9 cellular contexts compared by ENCODE assay signal in genomic region chr2:224532931-224533330, GRCh38. TPM values are rescaled to one million over a fixed set of nuclear protein-coding genes. Genes with fewer than 3 reads are reported as not detected.
DNase-seq lines count a peak whose midpoint lies in the region; ATAC-seq and TF ChIP-seq lines count a peak whose summit lies in the region.
"Had no signal": no experiment of that assay in that cellular context is flagged by ENCODE, and none has a peak within 500 bp of the region (broad histone marks: within the 10 kb centered on the region; RNA-seq: fewer than 3 reads in every experiment).

No MANE protein-coding gene starts in this region.

- intact Hi-C loops in activated naive CD4-positive, alpha-beta T cell treated with anti-CD3 and anti-CD28 coated beads for 36 hours (cut with micrococcal nuclease): no loop called here
- intact Hi-C loops in PC-9 (cut with micrococcal nuclease; ENCODE audit: unreplicated experiment): no loop called here

- H3K4me1 ChIP-seq in PC-9 (replicated peaks; ENCODE audit: insufficient read depth): no peaks in the 10 kb centered on the region

- H4K20me1 ChIP-seq in PC-9 (ENCODE audit: insufficient read depth): peaks cover 66% of the 10 kb centered on the region

- no peaks in the 10 kb centered on the region for H3K9me3 Mint-ChIP-seq in activated naive CD4-positive, alpha-beta T cell treated with anti-CD3 and anti-CD28 coated beads for 36 hours
- H3K9me3 Mint-ChIP-seq in osteocyte (ENCODE audit: unreplicated experiment) (no peaks in the 10 kb centered on the region), chondrocyte (ENCODE audit: low read depth) (no peaks in the 10 kb centered on the region)

- H3K9me2 ChIP-seq in PC-9 (ENCODE audit: insufficient read depth): no peaks in the 10 kb centered on the region

- peaks cover 94% of the 10 kb centered on the region for H3K79me2 ChIP-seq in PC-9 (ENCODE audit: low read depth)

- CTCF ChIA-PET in activated naive CD4-positive, alpha-beta T cell treated with anti-CD3 and anti-CD28 coated beads for 36 hours (lab: Charles Lee): interaction anchor here (0.9 kb wide), 1 partner anchor 17 kb away, joined by 3 read pairs; no protein-coding TSS in a partner anchor
- CTCF ChIA-PET in PC-9 (lab: Charles Lee): no interaction called here

- H3K36me3 Mint-ChIP-seq in activated naive CD4-positive, alpha-beta T cell treated with anti-CD3 and anti-CD28 coated beads for 36 hours (ENCODE audit: low read depth): peaks cover 28% of the 10 kb centered on the region
- H3K36me3 Mint-ChIP-seq in osteocyte (ENCODE audit: unreplicated experiment) (peaks cover 30% of the 10 kb centered on the region), chondrocyte (ENCODE audit: low read depth) (peaks cover 11% of the 10 kb centered on the region)

- H2AFZ ChIP-seq in PC-9: no peak overlapping the region

- H3K36me3 ChIP-seq in PC-9 (ENCODE audit: low read depth): peaks cover 52% of the 10 kb centered on the region

- H3K9me3 ChIP-seq in PC-9 (ENCODE audit: insufficient read depth, low read depth): no peaks in the 10 kb centered on the region
- H3K9me3 ChIP-seq: heart right ventricle had no signal

- H3K27me3 Mint-ChIP-seq in activated naive CD4-positive, alpha-beta T cell treated with anti-CD3 and anti-CD28 coated beads for 36 hours (ENCODE audit: low read depth): no peaks in the 10 kb centered on the region
- H3K27me3 Mint-ChIP-seq in osteocyte (ENCODE audit: unreplicated experiment): no peaks in the 10 kb centered on the region
- no peaks in the 10 kb centered on the region for H3K27me3 Mint-ChIP-seq in chondrocyte (ENCODE audit: low read depth)

- ATAC-seq in GM21737 (IDR thresholded peaks at IDR 0.05; ENCODE audit: unreplicated experiment): peak; percentile 47
- ATAC-seq: heart right ventricle had no signal

- POLR2A ChIA-PET in PC-9 (lab: Charles Lee; ENCODE audit: unreplicated experiment): no interaction called here

- no peak for DNase-seq in activated naive CD4-positive, alpha-beta T cell treated with anti-CD3 and anti-CD28 coated beads for 36 hours
- no peak for DNase-seq in activated naive CD4-positive, alpha-beta T cell treated with anti-CD3 and anti-CD28 coated beads, Interleukin-2, amount 50 U/mL, for 16 hours
- no peak for DNase-seq in PC-9
- DNase-seq in osteocyte (ENCODE audit: extremely low spot score, unreplicated experiment): no peak
- no peak for DNase-seq in cerebellar cortex (ENCODE audit: low spot score)
- DNase-seq in chondrocyte (ENCODE audit: low spot score): no peak
- DNase-seq in NAMALWA (ENCODE audit: low spot score): no peak
- DNase-seq: heart right ventricle had no signal

- no peaks in the 10 kb centered on the region for H3K27me3 ChIP-seq in PC-9 (ENCODE audit: insufficient read depth, low read depth)
- H3K27me3 ChIP-seq: heart right ventricle had no signal

- no peak for TF ChIP-seq CTCF in PC-9 (conservative IDR thresholded peaks at IDR 0.05)
- TF ChIP-seq CTCF in osteocyte (IDR thresholded peaks at IDR 0.05): no peak
- no peak for TF ChIP-seq CTCF in chondrocyte (IDR thresholded peaks at IDR 0.05)

- TSS peak; percentile 1 for BruUV-seq in PC-9 (replicated peaks; lab: Mats Ljungman, UMichigan)

- H3F3A ChIP-seq in PC-9 (ENCODE audit: insufficient read depth, low read depth): peaks cover 38% of the 10 kb centered on the region

- H3K4me3 ChIP-seq in PC-9: no peak overlapping the region
- H3K4me3 ChIP-seq: heart right ventricle had no signal

- no peak overlapping the region; the same call in 1 of the 2 replicates for H3K27ac ChIP-seq in PC-9
- H3K27ac ChIP-seq: heart right ventricle had no signal

- H3K27ac Mint-ChIP-seq in activated naive CD4-positive, alpha-beta T cell treated with anti-CD3 and anti-CD28 coated beads for 36 hours: peak overlapping the region; percentile 46
- H3K27ac Mint-ChIP-seq in osteocyte (ENCODE audit: unreplicated experiment): peak overlapping the region; percentile 63
- no peak overlapping the region for H3K27ac Mint-ChIP-seq in chondrocyte (ENCODE audit: unreplicated experiment)

- peaks cover 39% of the 10 kb centered on the region for H3K4me1 Mint-ChIP-seq in activated naive CD4-positive, alpha-beta T cell treated with anti-CD3 and anti-CD28 coated beads for 36 hours (ENCODE audit: low read depth)
- peaks cover 20% of the 10 kb centered on the region for H3K4me1 Mint-ChIP-seq in osteocyte (ENCODE audit: unreplicated experiment)
- peaks cover 18% of the 10 kb centered on the region for H3K4me1 Mint-ChIP-seq in chondrocyte (ENCODE audit: low read depth)

- no peak overlapping the region for H3K4me2 ChIP-seq in PC-9

- no peak overlapping the region for H3K4me3 Mint-ChIP-seq in activated naive CD4-positive, alpha-beta T cell treated with anti-CD3 and anti-CD28 coated beads for 36 hours
- H3K4me3 Mint-ChIP-seq in osteocyte (ENCODE audit: unreplicated experiment) (no peak overlapping the region), chondrocyte (ENCODE audit: unreplicated experiment) (no peak overlapping the region)

RNA-seq across cellular contexts. Expression of gene CUL3, which starts 52.2 kb away (rescaled TPM):
- 10 to 100 TPM; 61.7 to 66.0 TPM for total RNA-seq in activated naive CD4-positive, alpha-beta T cell treated with anti-CD3 and anti-CD28 coated beads for 36 hours
- 155 and 200 TPM in 2 replicates for total RNA-seq in PC-9 (2021)
- total RNA-seq in osteocyte: 72.6 and 83.6 TPM in 2 replicates
- total RNA-seq in chondrocyte: 65.6 to 75.1 TPM (median 70.6 TPM) in 3 replicates
